9 cellular contexts compared by ENCODE assay signal in genomic region chr6:69584913-69585729, GRCh38.
DNase-seq lines count a peak whose midpoint lies in the region; ATAC-seq and TF ChIP-seq lines count a peak whose summit lies in the region.
"Had no signal": no experiment of that assay in that cellular context is flagged by ENCODE, and none has a peak within 500 bp of the region (broad histone marks: within the 10 kb centered on the region; RNA-seq: fewer than 3 reads in every experiment).

No MANE protein-coding gene starts in this region.

- H3K4me1 ChIP-seq in neural progenitor cell (no peaks in the 10 kb centered on the region), Caco-2 (no peaks in the 10 kb centered on the region)

- peaks cover 17% of the 10 kb centered on the region for H3K4me1 Mint-ChIP-seq in neural progenitor cell
- no peaks in the 10 kb centered on the region for H3K4me1 Mint-ChIP-seq in Caco-2 (ENCODE audit: low read depth, unreplicated experiment)

- H4K20me1 ChIP-seq in neural progenitor cell (ENCODE audit: low read depth) = no peaks in the 10 kb centered on the region

- no peaks in the 10 kb centered on the region for H3K9me3 Mint-ChIP-seq in neural progenitor cell
- H3K9me3 Mint-ChIP-seq in Caco-2 (ENCODE audit: unreplicated experiment) = no peaks in the 10 kb centered on the region
- H3K9me3 Mint-ChIP-seq: activated T-cell treated with anti-CD3 and anti-CD28 coated beads, Interleukin-2, amount 50 U/mL, for 4 hours had no signal

- H3K9ac ChIP-seq in SK-N-MC (ENCODE audit: insufficient read length) = peak overlapping the region; percentile 20
- no peak overlapping the region for H3K9ac ChIP-seq in neural progenitor cell

- DNase-seq in AG10803 (ENCODE audit: low read depth) (peak; percentile 8), SK-N-MC (ENCODE audit: low read depth, low spot score) (no peak), neural progenitor cell (ENCODE audit: low spot score) (peak; percentile 34), Caco-2 (no peak), HUDEP-2 (lab: John Stamatoyannopoulos, UW; ENCODE audit: unreplicated experiment in 76 of 76) (no peak), germinal center (ENCODE audit: low spot score) (no peak)
- DNase-seq: activated T-cell treated with anti-CD3 and anti-CD28 coated beads, Interleukin-2, amount 50 U/mL, for 4 hours had no signal

- ATAC-seq in GM18868 (IDR thresholded peaks at IDR 0.05; ENCODE audit: unreplicated experiment) (peak; percentile 94), HG03060 (IDR thresholded peaks at IDR 0.05; ENCODE audit: low read depth, unreplicated experiment) (peak; percentile 82)

- no peaks in the 10 kb centered on the region for H3K27me3 Mint-ChIP-seq in neural progenitor cell (ENCODE audit: insufficient read depth, low read depth)
- H3K27me3 Mint-ChIP-seq in Caco-2 (ENCODE audit: insufficient read depth, unreplicated experiment) = no peaks in the 10 kb centered on the region

- H3K36me3 Mint-ChIP-seq in neural progenitor cell = no peaks in the 10 kb centered on the region
- H3K36me3 Mint-ChIP-seq in Caco-2 (ENCODE audit: insufficient read depth, unreplicated experiment) = no peaks in the 10 kb centered on the region

- H2AFZ ChIP-seq in neural progenitor cell (replicated peaks) = no peak overlapping the region

- CTCF ChIA-PET in Caco-2 (lab: Charles Lee) = no interaction called here

- no peaks in the 10 kb centered on the region for H3K79me2 ChIP-seq in neural progenitor cell (ENCODE audit: low read depth)

- H3K9me3 ChIP-seq in SK-N-MC (ENCODE audit: low read depth, low read length) (no peaks in the 10 kb centered on the region), neural progenitor cell (ENCODE audit: low read depth) (no peaks in the 10 kb centered on the region), Caco-2 (no peaks in the 10 kb centered on the region)

- H3F3A ChIP-seq in neural progenitor cell (ENCODE audit: low read depth) = no peaks in the 10 kb centered on the region

- H3K27ac Mint-ChIP-seq in neural progenitor cell = peak overlapping the region; percentile 86
- no peak overlapping the region for H3K27ac Mint-ChIP-seq in Caco-2 (ENCODE audit: unreplicated experiment)

- H3K27ac ChIP-seq in SK-N-MC (peak overlapping the region; percentile 78), neural progenitor cell (no peak overlapping the region)

- no peak for TF ChIP-seq CTCF in AG10803 (conservative IDR thresholded peaks at IDR 0.05; ENCODE audit: low read length)
- TF ChIP-seq CTCF in neural progenitor cell (IDR thresholded peaks at IDR 0.05) = no peak
- TF ChIP-seq CTCF in Caco-2 (IDR thresholded peaks at IDR 0.05; ENCODE audit: insufficient read depth in 1 of 2, low read depth in 1 of 2, low read length in 1 of 2, severe bottlenecking in 1 of 2, unreplicated experiment in 1 of 2) = no peak

- no peak overlapping the region for H3K4me3 ChIP-seq in AG10803 (ENCODE audit: low read length)
- peak overlapping the region; percentile 44 for H3K4me3 ChIP-seq in SK-N-MC
- no peak overlapping the region for H3K4me3 ChIP-seq in neural progenitor cell
- H3K4me3 ChIP-seq in Caco-2 (ENCODE audit: low read depth, low read length) = no peak overlapping the region

- BruUV-seq in Caco-2 (replicated peaks; lab: Mats Ljungman, UMichigan) = no TSS peak

- no peaks in the 10 kb centered on the region for H3K36me3 ChIP-seq in SK-N-MC (ENCODE audit: insufficient read depth, low read length)
- H3K36me3 ChIP-seq in neural progenitor cell = no peaks in the 10 kb centered on the region
- no peaks in the 10 kb centered on the region for H3K36me3 ChIP-seq in Caco-2 (ENCODE audit: control insufficient read depth, insufficient read depth, low read length)

- intact Hi-C loops in Caco-2 (cut with micrococcal nuclease; ENCODE audit: unreplicated experiment) = no loop called here

- H3K4me3 Mint-ChIP-seq in neural progenitor cell = no peak overlapping the region
- H3K4me3 Mint-ChIP-seq in Caco-2 (ENCODE audit: unreplicated experiment) = no peak overlapping the region
- H3K4me3 Mint-ChIP-seq: activated T-cell treated with anti-CD3 and anti-CD28 coated beads, Interleukin-2, amount 50 U/mL, for 4 hours had no signal

- POLR2A ChIA-PET in Caco-2 (lab: Charles Lee) = no interaction called here

- no peak overlapping the region for H3K4me2 ChIP-seq in neural progenitor cell

- H3K27me3 ChIP-seq in neural progenitor cell (no peaks in the 10 kb centered on the region), Caco-2 (replicated peaks; ENCODE audit: control insufficient read depth, insufficient read depth, low read length) (no peaks in the 10 kb centered on the region)

Comparison
In these comparisons a context has a peak if more than half of its experiments do, and no peak if none do; other contexts are left out.
1. DNase-seq: peak in AG10803 (single experiment) and neural progenitor cell (single experiment); none in SK-N-MC (single experiment), Caco-2 (0 of 2), HUDEP-2 (0 of 76) and germinal center (single experiment).